ENCODE assay signal across 8 cellular contexts in genomic region chr7:134458341-134458805, GRCh38. TPM values are rescaled to one million over a fixed set of nuclear protein-coding genes. Genes with fewer than 3 reads are reported as not detected.
DNase-seq lines count a peak whose midpoint lies in the region; ATAC-seq, FAIRE-seq and TF ChIP-seq lines count a peak whose summit lies in the region.

No MANE protein-coding gene starts in this region.

- peak; percentile 45 for ATAC-seq in activated CD4-positive, alpha-beta T cell treated with anti-CD3 and anti-CD28 coated beads for 36 hours
- peak; percentile 87 for ATAC-seq in HepG2

- H3K9me3 Mint-ChIP-seq in activated CD4-positive, alpha-beta T cell treated with anti-CD3 and anti-CD28 coated beads for 36 hours (ENCODE audit: low read depth): no peaks in the 10 kb centered on the region

- H3K4me1 Mint-ChIP-seq in activated CD4-positive, alpha-beta T cell treated with anti-CD3 and anti-CD28 coated beads for 36 hours: peaks cover 57% of the 10 kb centered on the region

- peak; percentile 46 for TF ChIP-seq CTCF in GM12873 (IDR thresholded peaks at IDR 0.05; ENCODE audit: insufficient read depth, low read depth, low read length, missing control alignments)
- peak; percentile 99 for TF ChIP-seq CTCF in HEK293 (tag by site-specific recombination; IDR thresholded peaks at IDR 0.05)
- TF ChIP-seq CTCF in colonic mucosa (IDR thresholded peaks at IDR 0.05): no peak
- peak; percentile 59 for TF ChIP-seq CTCF in HepG2 (CRISPR knock-in tag; IDR thresholded peaks at IDR 0.05)

- H2AFZ ChIP-seq in HepG2 (ENCODE audit: low read length): peak overlapping the region; percentile 2

- no peaks in the 10 kb centered on the region for H4K20me1 ChIP-seq in HepG2 (ENCODE audit: insufficient read depth, low read length)

- no peaks in the 10 kb centered on the region for H3K9me3 ChIP-seq in HEK293 (ENCODE audit: control insufficient read depth, insufficient read depth, low read depth, low read length)
- H3K9me3 ChIP-seq in colonic mucosa: no peaks in the 10 kb centered on the region
- H3K9me3 ChIP-seq in HepG2 (ENCODE audit: low read length): no peaks in the 10 kb centered on the region

- TF ChIP-seq POLR2A in HepG2 (IDR thresholded peaks at IDR 0.05; ENCODE audit: insufficient read depth in 1 of 2, low read depth in 2 of 2, low read length in 2 of 2): no peak

- H3K4me2 ChIP-seq in HepG2 (ENCODE audit: low read depth, low read length): peak overlapping the region; percentile 72

- H3K27ac ChIP-seq in HEK293 (ENCODE audit: extremely low read depth, low read depth, low read length) (peak overlapping the region; percentile 56; the same call in 1 of the 2 replicates), colonic mucosa (peak overlapping the region; percentile 69), HepG2 (ENCODE audit: extremely low read length, insufficient read depth, low read length) (peak overlapping the region; percentile 49)

- no TSS peak for BruUV-seq in HepG2 (replicated peaks; lab: Mats Ljungman, UMichigan)

- POLR2A ChIA-PET in HEK293 (lab: Yijun Ruan, JAX) (interaction anchor here (1.1 to 1.2 kb wide), 3 partner anchors 13 to 26 kb away, joined by 3 to 6 read pairs (median 3); no protein-coding TSS in a partner anchor), HepG2 (lab: Yijun Ruan, JAX) (interaction anchor here (1.1 to 2.0 kb wide), 2 partner anchors 22 to 26 kb away, joined by 3 to 8 read pairs; no protein-coding TSS in a partner anchor)
- POLR2A ChIA-PET in activated CD4-positive, alpha-beta T cell treated with anti-CD3 and anti-CD28 coated beads for 36 hours (lab: Charles Lee): interaction anchor here (0.8 kb wide), 1 partner anchor 20 kb away, joined by 3 read pairs; no protein-coding TSS in a partner anchor

- H3K36me3 ChIP-seq in HEK293 (ENCODE audit: control insufficient read depth in 2 of 2, insufficient read depth in 1 of 2, low read length in 2 of 2): peaks cover 7 to 38% of the 10 kb centered on the region in 2 experiments; a peak in 1 of 3 replicates
- no peaks in the 10 kb centered on the region for H3K36me3 ChIP-seq in colonic mucosa
- H3K36me3 ChIP-seq in HepG2 (replicated peaks in 1 of 2; ENCODE audit: control insufficient read depth in 1 of 2, insufficient read depth in 2 of 2, low read length in 2 of 2): peaks cover 0 to 3% of the 10 kb centered on the region in 2 experiments; a peak in 2 of 5 replicates

- intact Hi-C loops in activated CD4-positive, alpha-beta T cell treated with anti-CD3 and anti-CD28 coated beads for 36 hours (cut with DNase I, micrococcal nuclease): loop anchor here (2.0 to 5.0 kb wide), 4 partner anchors 142 to 1376 kb away; partner anchors contain the start of genes SLC35B4 (in 2 of the 2), AGBL3 (in 1 of the 2), BPGM (in 1 of the 2) and CHCHD3 (in 1 of the 2)
- intact Hi-C loops in colonic mucosa (cut with DNase I): no loop called here
- intact Hi-C loops in HepG2 (cut with micrococcal nuclease; ENCODE audit: unreplicated experiment): no loop called here

- no peaks in the 10 kb centered on the region for H3K27me3 ChIP-seq in colonic mucosa
- H3K27me3 ChIP-seq in HepG2 (ENCODE audit: control insufficient read depth in 1 of 2, insufficient read depth in 2 of 2, low read length in 2 of 2): no peaks in the 10 kb centered on the region

- peaks cover 16% of the 10 kb centered on the region for H3K36me3 Mint-ChIP-seq in activated CD4-positive, alpha-beta T cell treated with anti-CD3 and anti-CD28 coated beads for 36 hours (ENCODE audit: low read depth)

- DNase-seq in NCI-H1105 treated with DMSO at 0.1 percent for 48 hours (lab: John Stamatoyannopoulos, UW): peak; percentile 56
- DNase-seq in activated CD4-positive, alpha-beta T cell treated with anti-CD3 and anti-CD28 coated beads for 36 hours: peak; percentile 68
- peak; percentile 50 for DNase-seq in colonic mucosa
- DNase-seq in HepG2 (ENCODE audit: low spot score): peak; percentile 49
- DNase-seq in stimulated activated CD4-positive, alpha-beta T cell treated with anti-CD3 and anti-CD28 coated beads, Interleukin-4, amount 100 ng/mL, for 48 hours (ENCODE audit: low read depth in 2 of 2): peak; percentile 30 to 36
- DNase-seq in GF-D8 (lab: John Stamatoyannopoulos, UW): no peak

- FAIRE-seq in HepG2 (lab: Jason Lieb, UNC): no peak

- no peak for TF ChIP-seq EP300 in HepG2 (IDR thresholded peaks at IDR 0.05; ENCODE audit: low read depth in 2 of 2, low read length in 2 of 2)
- no peak for TF ChIP-seq EP300 in HepG2 (CRISPR knock-in tag; IDR thresholded peaks at IDR 0.05; ENCODE audit: borderline replicate concordance)

- CTCF ChIA-PET in HEK293 (lab: Yijun Ruan, JAX): interaction anchor here (0.6 to 2.6 kb wide), 10 partner anchors 9 to 148 kb away, joined by 3 to 10 read pairs (median 3); no protein-coding TSS in a partner anchor
- CTCF ChIA-PET in activated CD4-positive, alpha-beta T cell treated with anti-CD3 and anti-CD28 coated beads for 36 hours (lab: Charles Lee): interaction anchor here (0.9 to 4.4 kb wide), 11 partner anchors 9 to 495 kb away, joined by 3 to 30 read pairs (median 5); partner anchors contain the start of gene SLC35B4
- CTCF ChIA-PET in HepG2 (lab: Yijun Ruan, JAX; ENCODE audit: low intra/inter-chr PET ratio, low total read pairs): no interaction called here

- TF ChIP-seq RAD21 in HepG2 (CRISPR knock-in tag; IDR thresholded peaks at IDR 0.05): no peak

- 10% methylated on average over 4 of the region's 37 CpGs for WGBS in HepG2 (ENCODE audit: low lambda C conversion rate)

- H3K9ac ChIP-seq in colonic mucosa (ENCODE audit: low read depth in 2 of 2, low read length in 2 of 2) (peak overlapping the region; percentile 56 to 88), HepG2 (ENCODE audit: insufficient read depth, low read depth, low read length) (peak overlapping the region; percentile 71)

- H3K79me2 ChIP-seq in HepG2 (ENCODE audit: insufficient read depth, low read length): peaks cover 19% of the 10 kb centered on the region

- in situ Hi-C loops in HepG2 (cut with HindIII; ENCODE audit: extremely low pct_ligation_motif_present, low pct_unique_long_range_greater_than_20kb): no loop called here

- H3K27ac Mint-ChIP-seq in activated CD4-positive, alpha-beta T cell treated with anti-CD3 and anti-CD28 coated beads for 36 hours: peak overlapping the region; percentile 67

- H3K4me1 ChIP-seq in HEK293 (ENCODE audit: control insufficient read depth, insufficient read depth, low read length) (no peaks in the 10 kb centered on the region), colonic mucosa (no peaks in the 10 kb centered on the region), HepG2 (ENCODE audit: insufficient read depth, low read length) (peaks cover 36% of the 10 kb centered on the region)

- no peaks in the 10 kb centered on the region for H3K27me3 Mint-ChIP-seq in activated CD4-positive, alpha-beta T cell treated with anti-CD3 and anti-CD28 coated beads for 36 hours

- peak overlapping the region; percentile 82 for H3K4me3 ChIP-seq in HEK293 (ENCODE audit: low read depth, low read length)
- peak overlapping the region; percentile 86 for H3K4me3 ChIP-seq in colonic mucosa
- H3K4me3 ChIP-seq in HepG2 (replicated peaks in 1 of 3; ENCODE audit: insufficient read depth in 1 of 3, low read depth in 2 of 3, low read length in 3 of 3): peak overlapping the region; percentile 78 to 89 (median 80)

- H3K4me3 Mint-ChIP-seq in activated CD4-positive, alpha-beta T cell treated with anti-CD3 and anti-CD28 coated beads for 36 hours: peak overlapping the region; percentile 83

TF ChIP-seq in HEK293, 187 proteins besides CTCF, POLR2A, EP300 and RAD21 (continues in another document):
- TF ChIP-seq ZNF157 (tag by site-specific recombination; IDR thresholded peaks at IDR 0.05) (no peak), KLF9 (tag by site-specific recombination; IDR thresholded peaks at IDR 0.05; ENCODE audit: low read depth) (0 out of 2 replicates have a peak, but pooled peaks have one; percentile 16), ZNF792 (tag by site-specific recombination; IDR thresholded peaks at IDR 0.05) (no peak)

TF ChIP-seq in HepG2, 621 proteins besides CTCF, POLR2A, EP300 and RAD21 (continues in another document):
- no peak for TF ChIP-seq FOXM1 (CRISPR knock-in tag; IDR thresholded peaks at IDR 0.05)
- no peak for TF ChIP-seq MTF1 (CRISPR knock-in tag; IDR thresholded peaks at IDR 0.05)
- no peak for TF ChIP-seq PLRG1 (conservative IDR thresholded peaks at IDR 0.05)
- TF ChIP-seq HOXA9 (CRISPR knock-in tag; IDR thresholded peaks at IDR 0.05; ENCODE audit: borderline replicate concordance): no peak
- TF ChIP-seq MATR3 (CRISPR knock-in tag; IDR thresholded peaks at IDR 0.05): no peak
- no peak for TF ChIP-seq FOSL2 (CRISPR knock-in tag; IDR thresholded peaks at IDR 0.05)

RNA-seq across cellular contexts. Expression of gene AKR1B1, which starts 0.5 kb away (rescaled TPM):
- total RNA-seq in activated CD4-positive, alpha-beta T cell treated with anti-CD3 and anti-CD28 coated beads for 36 hours: 100 to 1,000 TPM in 1 of 2 experiments, 10 to 100 TPM in 1; 88.1 to 120 TPM
- total RNA-seq in colonic mucosa (10 to 100 TPM; 24.9 to 26.9 TPM), HepG2 (2016; rRNA removed; fragmentation: Illumina TruSeq; extraction: Trizol) (89.9 and 123 TPM in 2 replicates)
- total RNA-seq in HepG2 (2016; cell fraction: cytosol; rRNA removed; fragmentation: Illumina TruSeq; extraction: Trizol; ENCODE audit: low read depth): 18.6 and 21.8 TPM in 2 replicates
- 90.1 and 128 TPM in 2 replicates for total RNA-seq in HepG2 (2016; cell fraction: insoluble cytoplasmic fraction; rRNA removed; fragmentation: Illumina TruSeq; extraction: Trizol)
- total RNA-seq in HepG2 (2016; cell fraction: membrane; rRNA removed; fragmentation: Illumina TruSeq; extraction: Trizol): 35.9 and 44.9 TPM in 2 replicates
- total RNA-seq in HepG2 (2016; cell fraction: nucleus; rRNA removed; fragmentation: Illumina TruSeq; extraction: Trizol): 54.7 and 57.3 TPM in 2 replicates
- 110 and 133 TPM in 2 replicates for polyA plus RNA-seq in HepG2 (2011; rRNA removed)
- 110 and 134 TPM in 2 replicates for polyA plus RNA-seq in HepG2 (2011; cell fraction: cytosol; rRNA removed)
- polyA plus RNA-seq in HepG2 (2011; cell fraction: nucleus; rRNA removed): 174 and 175 TPM in 2 replicates
- polyA plus RNA-seq in HepG2 (2012): 75.6 and 118 TPM in 2 replicates
- 34.8 and 35.7 TPM in 2 replicates for polyA plus RNA-seq in HepG2 (2016; cell fraction: cytosol; fragmentation: Illumina TruSeq; extraction: Trizol; ENCODE audit: low read depth)
- 202 TPM in 2 replicates for polyA plus RNA-seq in HepG2 (2016; cell fraction: insoluble cytoplasmic fraction; fragmentation: Illumina TruSeq; extraction: Trizol; ENCODE audit: low read depth)
- polyA plus RNA-seq in HepG2 (2016; cell fraction: membrane; fragmentation: Illumina TruSeq; extraction: Trizol; ENCODE audit: low read depth): 50.2 and 53.2 TPM in 2 replicates
- 130 and 138 TPM in 2 replicates for polyA plus RNA-seq in HepG2 (2016; cell fraction: nucleus; fragmentation: Illumina TruSeq; extraction: Trizol; ENCODE audit: insufficient read depth, low read depth)
- 62.1 and 271 TPM in 2 replicates for polyA minus RNA-seq in HepG2 (2011; rRNA and poly(A)+ RNA removed; ENCODE audit: low replicate concordance)
- polyA minus RNA-seq in HepG2 (2011; cell fraction: cytosol; rRNA and poly(A)+ RNA removed): 22.2 and 30.0 TPM in 2 replicates
- polyA minus RNA-seq in HepG2 (2011; cell fraction: nucleus; rRNA and poly(A)+ RNA removed): 30.1 and 34.6 TPM in 2 replicates

Comparison
In these comparisons a context has a peak if more than half of its experiments do, and no peak if none do; other contexts are left out.
1. intact Hi-C loops: an anchor here in activated CD4-positive, alpha-beta T cell treated with anti-CD3 and anti-CD28 coated beads for 36 hours (2.0 to 5.0 kb wide); none called in colonic mucosa and HepG2.